In the genomic region with DNA sequence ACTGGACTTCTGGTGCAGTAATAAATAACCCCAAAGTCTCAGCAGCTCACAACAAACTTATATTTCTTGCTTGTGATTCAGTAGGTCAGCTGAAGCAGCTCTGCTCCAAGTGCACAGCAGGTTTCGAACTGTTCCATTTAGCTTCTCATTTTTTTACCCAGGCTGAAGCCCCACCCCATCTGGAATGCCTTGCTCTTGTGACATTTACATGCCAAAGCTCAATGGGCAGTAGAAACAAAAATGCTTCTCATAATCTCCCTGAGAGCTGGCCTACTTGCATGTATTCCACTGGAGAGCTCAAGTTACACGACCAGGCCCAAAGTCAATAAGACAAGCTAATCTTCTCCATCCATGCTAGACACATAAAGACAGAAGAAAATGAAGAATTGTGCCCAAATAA, we compare ENCODE assay signal across 1 cellular context.
TF ChIP-seq lines count a peak whose summit lies in the region.

No MANE protein-coding gene starts in this region.

TF ChIP-seq in A549, 52 proteins besides CTCF, POLR2A, EP300 and RAD21 (continued from another document):
- TF ChIP-seq REST (IDR thresholded peaks at IDR 0.05): no peak
